ENCODE assay signal across 22 cellular contexts in the genomic region with DNA sequence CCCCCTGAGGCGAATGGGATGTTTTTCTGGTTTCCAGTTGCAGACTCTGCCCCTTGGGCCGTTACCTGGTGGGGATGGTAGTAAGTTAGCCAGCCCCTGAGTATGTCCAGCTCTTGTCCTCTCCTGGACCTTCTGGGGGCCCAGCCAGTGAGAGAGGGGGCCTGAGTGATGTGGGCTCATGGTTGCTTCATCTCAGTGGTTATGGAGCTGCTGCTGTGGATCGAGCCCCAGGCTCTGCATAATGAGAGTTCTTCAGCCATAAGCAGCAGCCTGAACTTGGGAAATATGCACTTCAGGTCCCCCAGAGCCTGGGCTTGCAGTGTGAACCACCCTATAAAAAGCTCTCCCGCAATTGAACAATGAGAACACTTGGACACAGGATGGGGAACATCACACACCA. TPM values are rescaled to one million over a fixed set of nuclear protein-coding genes. Genes with fewer than 3 reads are reported as not detected.
"Had no signal": no experiment of that assay in that cellular context is flagged by ENCODE, and none has a peak within 500 bp of the region (broad histone marks: within the 10 kb centered on the region; RNA-seq: fewer than 3 reads in every experiment).

No MANE protein-coding gene starts in this region.

- DNase-seq: KBM-7, MV-4-11, NCI-H1048, NCI-H1105, NCI-H1417 treated with DMSO at 0.1 percent for 48 hours, NCI-H146, NCI-H1694 treated with DMSO at 0.1 percent for 48 hours, NCI-H1930, NCI-H2081, NCI-H2107, NCI-H2227 treated with DMSO at 0.1 percent for 48 hours, NCI-H510A, NCI-H524 treated with DMSO at 0.1 percent for 48 hours, NCI-H69, NCI-H774, Right ventricle myocardium superior, RPMI8226, SIG-M5, SK-N-SH had no signal

- H3K4me2 ChIP-seq: SK-N-SH had no signal

- H3K9me3 ChIP-seq: SK-N-SH had no signal

- H3K9ac ChIP-seq: SK-N-SH had no signal

RNA-seq across cellular contexts. Expression of a gene that starts 5.9 kb away (rescaled TPM):
- total RNA-seq: LHCN-M2, MCF 10A, Right ventricle myocardium superior had no signal
- polyA plus RNA-seq: SK-N-SH had no signal

RNA-seq across cellular contexts. Expression of a gene that starts 46.8 kb away (rescaled TPM):
- total RNA-seq: HT-29, MCF 10A had no signal
